In genomic region chr3:51257865-51258264, GRCh38 we compare ENCODE assay signal across 25 cellular contexts.
"Had no signal": no experiment of that assay in that cellular context is flagged by ENCODE, and none has a peak within 500 bp of the region (broad histone marks: within the 10 kb centered on the region; RNA-seq: fewer than 3 reads in every experiment).

No MANE protein-coding gene starts in this region.

- H3K9me3 ChIP-seq: ascending aorta, body of pancreas, Peyer's patch had no signal

- DNase-seq: activated CD4-positive, alpha-beta T cell treated with anti-CD3 and anti-CD28 coated beads for 4 hours; activated CD8-positive, alpha-beta memory T cell treated with anti-CD3 and anti-CD28 coated beads, Interleukin-2, amount 50 U/mL, for 4 hours; activated CD8-positive, alpha-beta T cell treated with anti-CD3 and anti-CD28 coated beads for 36 hours; activated effector memory CD4-positive, alpha-beta T cell treated with Interleukin-2 at 50 U/mL for 16 hours; activated naive CD4-positive, alpha-beta T cell; activated T-cell treated with anti-CD3 and anti-CD28 coated beads, Interleukin-2, amount 50 U/mL, for 1 hour; central memory CD4-positive, alpha-beta T cell; cortex of kidney; Kasumi-1; KBM-7; NCI-H1105 treated with DMSO at 0.1 percent for 48 hours; NCI-H1436 treated with DMSO at 0.1 percent for 48 hours; NCI-H187; NCI-H2081; NCI-H446; NCI-H524; Peyer's patch; Right ventricle myocardium superior; T-cell; T-helper 2 cell; T1000 had no signal

- H3K27me3 ChIP-seq: ascending aorta, body of pancreas, Peyer's patch had no signal

- H3K4me1 ChIP-seq: ascending aorta, body of pancreas, Peyer's patch had no signal

- H3K27ac ChIP-seq: ascending aorta, body of pancreas, Peyer's patch, RWPE1 had no signal

- H3K36me3 ChIP-seq: ascending aorta, Peyer's patch had no signal

- H3K4me3 ChIP-seq: ascending aorta, body of pancreas, Peyer's patch had no signal

- ATAC-seq: activated CD4-positive, CD25-positive, alpha-beta regulatory T cell treated with anti-CD3 and anti-CD28 coated beads, Interleukin-2, amount 50 U/mL, for 24 hours; activated CD8-positive, alpha-beta T cell treated with anti-CD3 and anti-CD28 coated beads for 36 hours; body of pancreas; T-cell had no signal
